In genomic region chr21:46135782-46136181, GRCh38 we compare ENCODE assay signal across 30 cellular contexts.
"Had no signal": no experiment of that assay in that cellular context is flagged by ENCODE, and none has a peak within 500 bp of the region (broad histone marks: within the 10 kb centered on the region; RNA-seq: fewer than 3 reads in every experiment).

No MANE protein-coding gene starts in this region.

- H3K4me3 Mint-ChIP-seq: activated CD4-positive, alpha-beta memory T cell treated with anti-CD3 and anti-CD28 coated beads, Interleukin-2, amount 10 ng/mL, durations not matched to agents 7 days and 5 days; activated CD4-positive, alpha-beta T cell treated with anti-CD3 and anti-CD28 coated beads, Interleukin-2, amount 10 ng/mL, durations not matched to agents 7 days and 5 days; activated naive CD4-positive, alpha-beta T cell treated with anti-CD3 and anti-CD28 coated beads, Interleukin-2, amount 10 ng/mL, durations not matched to agents 7 days and 5 days; activated T-cell treated with anti-CD3 and anti-CD28 coated beads, Interleukin-2, amount 50 U/mL, for 24 hours; effector memory CD8-positive, alpha-beta T cell; natural killer cell treated with Interleukin-12 subunit alpha and Interleukin-12 subunit beta and Interleukin-15 and Interleukin-18, amount 100 ng/mL, for 72 hours; stimulated activated memory B cell treated with anti-CD40 and anti-IgM and Interleukin-4, amounts not matched to agents 10 μg/mL and 1 μg/mL and 100 μg/mL, for 72 hours; stimulated activated naive CD8-positive, alpha-beta T cell treated with anti-CD3 and anti-CD28 coated beads, Interleukin-15, amount 100 ng/mL, for 72 hours had no signal

- H3K27me3 Mint-ChIP-seq: activated CD4-positive, alpha-beta memory T cell treated with anti-CD3 and anti-CD28 coated beads, Interleukin-2, amount 10 ng/mL, durations not matched to agents 7 days and 5 days; activated CD4-positive, alpha-beta T cell treated with anti-CD3 and anti-CD28 coated beads, Interleukin-2, amount 10 ng/mL, durations not matched to agents 7 days and 5 days had no signal

- H3K9me3 Mint-ChIP-seq: activated CD4-positive, alpha-beta memory T cell treated with anti-CD3 and anti-CD28 coated beads, Interleukin-2, amount 10 ng/mL, durations not matched to agents 7 days and 5 days; activated CD4-positive, alpha-beta T cell treated with anti-CD3 and anti-CD28 coated beads, Interleukin-2, amount 10 ng/mL, durations not matched to agents 7 days and 5 days; activated naive CD4-positive, alpha-beta T cell treated with anti-CD3 and anti-CD28 coated beads, Interleukin-2, amount 10 ng/mL, durations not matched to agents 7 days and 5 days; activated T-cell treated with anti-CD3 and anti-CD28 coated beads, Interleukin-2, amount 50 U/mL, for 24 hours; effector memory CD8-positive, alpha-beta T cell; natural killer cell treated with Interleukin-12 subunit alpha and Interleukin-12 subunit beta and Interleukin-15 and Interleukin-18, amount 100 ng/mL, for 72 hours; stimulated activated memory B cell treated with anti-CD40 and anti-IgM and Interleukin-4, amounts not matched to agents 10 μg/mL and 1 μg/mL and 100 μg/mL, for 72 hours; stimulated activated naive CD8-positive, alpha-beta T cell treated with anti-CD3 and anti-CD28 coated beads, Interleukin-15, amount 100 ng/mL, for 72 hours had no signal

- H3K36me3 Mint-ChIP-seq: activated naive CD4-positive, alpha-beta T cell treated with anti-CD3 and anti-CD28 coated beads, Interleukin-2, amount 10 ng/mL, durations not matched to agents 7 days and 5 days; natural killer cell treated with Interleukin-12 subunit alpha and Interleukin-12 subunit beta and Interleukin-15 and Interleukin-18, amount 100 ng/mL, for 72 hours; stimulated activated memory B cell treated with anti-CD40 and anti-IgM and Interleukin-4, amounts not matched to agents 10 μg/mL and 1 μg/mL and 100 μg/mL, for 72 hours had no signal

- H3K4me2 ChIP-seq: smooth muscle cell had no signal

- H3K4me1 Mint-ChIP-seq: activated CD4-positive, alpha-beta memory T cell treated with anti-CD3 and anti-CD28 coated beads, Interleukin-2, amount 10 ng/mL, durations not matched to agents 7 days and 5 days; activated CD4-positive, alpha-beta T cell treated with anti-CD3 and anti-CD28 coated beads, Interleukin-2, amount 10 ng/mL, durations not matched to agents 7 days and 5 days; activated naive CD4-positive, alpha-beta T cell treated with anti-CD3 and anti-CD28 coated beads, Interleukin-2, amount 10 ng/mL, durations not matched to agents 7 days and 5 days; stimulated activated memory B cell treated with anti-CD40 and anti-IgM and Interleukin-4, amounts not matched to agents 10 μg/mL and 1 μg/mL and 100 μg/mL, for 72 hours; stimulated activated naive CD8-positive, alpha-beta T cell treated with anti-CD3 and anti-CD28 coated beads, Interleukin-15, amount 100 ng/mL, for 72 hours had no signal

- H3K27ac Mint-ChIP-seq: activated CD4-positive, alpha-beta memory T cell treated with anti-CD3 and anti-CD28 coated beads, Interleukin-2, amount 10 ng/mL, durations not matched to agents 7 days and 5 days; activated CD4-positive, alpha-beta T cell treated with anti-CD3 and anti-CD28 coated beads, Interleukin-2, amount 10 ng/mL, durations not matched to agents 7 days and 5 days; activated naive CD4-positive, alpha-beta T cell treated with anti-CD3 and anti-CD28 coated beads, Interleukin-2, amount 10 ng/mL, durations not matched to agents 7 days and 5 days; activated T-cell treated with anti-CD3 and anti-CD28 coated beads, Interleukin-2, amount 50 U/mL, for 24 hours; effector memory CD8-positive, alpha-beta T cell; natural killer cell treated with Interleukin-12 subunit alpha and Interleukin-12 subunit beta and Interleukin-15 and Interleukin-18, amount 100 ng/mL, for 72 hours; stimulated activated memory B cell treated with anti-CD40 and anti-IgM and Interleukin-4, amounts not matched to agents 10 μg/mL and 1 μg/mL and 100 μg/mL, for 72 hours had no signal

- H3K9me3 ChIP-seq: left ventricle myocardium inferior, mucosa of descending colon, neutrophil, pancreas, prostate gland, upper lobe of left lung, vagina had no signal

- H3K4me3 ChIP-seq: left ventricle myocardium inferior, lung, mucosa of descending colon, pancreas, prostate gland, smooth muscle cell, upper lobe of left lung, vagina had no signal

- H3K4me1 ChIP-seq: pancreas, prostate gland, upper lobe of left lung, vagina had no signal

- H3K27ac ChIP-seq: left ventricle myocardium inferior, neutrophil, pancreas, prostate gland, upper lobe of left lung, vagina, WERI-Rb-1 had no signal

- H3K27me3 ChIP-seq: neutrophil, pancreas, upper lobe of left lung, vagina had no signal

- H3K36me3 ChIP-seq: left ventricle myocardium inferior, neutrophil, pancreas, prostate gland, upper lobe of left lung, vagina, WERI-Rb-1 had no signal

- DNase-seq: activated CD4-positive, alpha-beta memory T cell treated with anti-CD3 and anti-CD28 coated beads, Interleukin-2, amount 10 ng/mL, durations not matched to agents 7 days and 5 days; activated CD4-positive, alpha-beta T cell treated with anti-CD3 and anti-CD28 coated beads for 1 hour; activated CD4-positive, alpha-beta T cell treated with anti-CD3 and anti-CD28 coated beads, Interleukin-2, amount 10 ng/mL, durations not matched to agents 7 days and 5 days; activated CD8-positive, alpha-beta memory T cell treated with anti-CD3 and anti-CD28 coated beads, Interleukin-2, amount 50 U/mL, for 48 hours; activated gamma-delta T cell; activated naive CD4-positive, alpha-beta T cell treated with anti-CD3 and anti-CD28 coated beads, Interleukin-2, amount 10 ng/mL, durations not matched to agents 7 days and 5 days; activated T-cell treated with anti-CD3 and anti-CD28 coated beads, Interleukin-2, amount 50 U/mL, for 24 hours; amygdala; cerebellar nuclear complex; cortex of kidney; effector memory CD8-positive, alpha-beta T cell; foreskin melanocyte; left ventricle myocardium inferior; mucosa of descending colon; pancreas; stimulated activated CD4-positive, alpha-beta T cell treated with anti-CD3 and anti-CD28 coated beads, Interleukin-1b, Interleukin-23, amount 100 ng/mL, for 48 hours; stimulated activated CD4-positive, alpha-beta T cell treated with anti-CD3 and anti-CD28 coated beads, Interleukin-4, amount 100 ng/mL, for 4 hours; stimulated activated CD8-positive, alpha-beta memory T cell treated with anti-CD3 and anti-CD28 coated beads, Interleukin-4, amount 100 ng/mL, for 48 hours; stimulated activated naive CD8-positive, alpha-beta T cell treated with anti-CD3 and anti-CD28 coated beads, Interleukin-15, amount 100 ng/mL, for 72 hours; substantia nigra; T-helper 9 cell; upper lobe of left lung; WERI-Rb-1 had no signal
